Comparison of ENCODE assay signal across 13 cellular contexts in genomic region chr19:39936020-39936419, GRCh38. TPM values are rescaled to one million over a fixed set of nuclear protein-coding genes. Genes with fewer than 3 reads are reported as not detected.
A peak's percentile ranks its signal among the peaks of the same experiment; 100 is the strongest.
DNase-seq lines count a peak whose midpoint lies in the region; ATAC-seq and TF ChIP-seq lines count a peak whose summit lies in the region.
"Had no signal": no experiment of that assay in that cellular context is flagged by ENCODE, and none has a peak within 500 bp of the region (broad histone marks: within the 10 kb centered on the region; RNA-seq: fewer than 3 reads in every experiment).

No MANE protein-coding gene starts in this region.

- ATAC-seq in T-cell (replicated peaks in 1 of 4) (no peak), GM18867 (IDR thresholded peaks at IDR 0.05; ENCODE audit: unreplicated experiment) (no peak)

- peaks cover 67% of the 10 kb centered on the region for H3K4me1 Mint-ChIP-seq in activated naive CD4-positive, alpha-beta T cell treated with anti-CD3 and anti-CD28 coated beads for 36 hours (ENCODE audit: low read depth)
- H3K4me1 Mint-ChIP-seq in T-cell (peaks cover 65 to 72% (median 72%) of the 10 kb centered on the region in 3 donors), immature natural killer cell (peaks cover 58 to 59% of the 10 kb centered on the region in 2 donors)

- no peak overlapping the region for H3K4me3 Mint-ChIP-seq in activated naive CD4-positive, alpha-beta T cell treated with anti-CD3 and anti-CD28 coated beads for 36 hours
- H3K4me3 Mint-ChIP-seq in T-cell = peak overlapping the region in 1 of 3 donors; percentile 49
- peak overlapping the region in 1 of 5 donors; percentile 33 for H3K4me3 Mint-ChIP-seq in immature natural killer cell

- CTCF ChIA-PET in activated naive CD4-positive, alpha-beta T cell treated with anti-CD3 and anti-CD28 coated beads for 36 hours (lab: Charles Lee) = interaction anchor here (0.6 to 2.5 kb wide), 3 partner anchors 22 to 126 kb away, joined by 3 to 16 read pairs (median 5); partner anchors contain the start of gene PSMC4
- CTCF ChIA-PET in T-cell (lab: Charles Lee) = interaction anchor here in 1 of 2 donors (2.9 kb wide), 1 partner anchor 34 kb away, joined by 19 read pairs; the partner anchor contains the start of gene PSMC4

- H3K4me1 ChIP-seq in stomach = peaks cover 3 to 38% (median 22%) of the 10 kb centered on the region in 4 donors

- H3K36me3 Mint-ChIP-seq in activated naive CD4-positive, alpha-beta T cell treated with anti-CD3 and anti-CD28 coated beads for 36 hours (ENCODE audit: low read depth) = peaks cover 4% of the 10 kb centered on the region
- H3K36me3 Mint-ChIP-seq in T-cell (peaks cover 3% of the 10 kb centered on the region), immature natural killer cell (peaks cover 7 to 21% (median 10%) of the 10 kb centered on the region in 3 donors)

- DNase-seq in activated naive CD4-positive, alpha-beta T cell treated with anti-CD3 and anti-CD28 coated beads for 36 hours = no peak
- DNase-seq in activated naive CD4-positive, alpha-beta T cell (lab: John Stamatoyannopoulos, UW) = no peak
- DNase-seq in T-cell (no peak), immature natural killer cell (no peak), stomach (peak; percentile 34), NOMO-1 (lab: John Stamatoyannopoulos, UW; ENCODE audit: unreplicated experiment in 2 of 2) (no peak), NCI-H69 (lab: John Stamatoyannopoulos, UW) (no peak)
- DNase-seq: AML-193, EL, NCI-H1417 treated with DMSO at 0.1 percent for 48 hours, NCI-H526 treated with DMSO at 0.1 percent for 48 hours had no signal

- TF ChIP-seq EP300 in stomach (IDR thresholded peaks at IDR 0.05) = no peak

- no peak overlapping the region for H3K4me3 ChIP-seq in stomach

- no peak for TF ChIP-seq POLR2A in stomach (IDR thresholded peaks at IDR 0.05)

- TF ChIP-seq CTCF in stomach (IDR thresholded peaks at IDR 0.05) = no peak

- peaks cover 11% of the 10 kb centered on the region for H3K9me3 Mint-ChIP-seq in activated naive CD4-positive, alpha-beta T cell treated with anti-CD3 and anti-CD28 coated beads for 36 hours
- H3K9me3 Mint-ChIP-seq in T-cell = peaks cover 4 to 12% (median 9%) of the 10 kb centered on the region in 3 donors
- H3K9me3 Mint-ChIP-seq in immature natural killer cell = peaks cover 6 to 16% (median 12%) of the 10 kb centered on the region in 6 donors

- no peaks in the 10 kb centered on the region for H3K27me3 Mint-ChIP-seq in activated naive CD4-positive, alpha-beta T cell treated with anti-CD3 and anti-CD28 coated beads for 36 hours (ENCODE audit: low read depth)
- H3K27me3 Mint-ChIP-seq in T-cell (no peaks in the 10 kb centered on the region), immature natural killer cell (ENCODE audit: low read depth in 3 of 3) (peaks cover 0 to 2% (median 0%) of the 10 kb centered on the region in 3 donors)

- 20 to 45% (median 37%) methylated on average over 3 of the region's 3 CpGs for WGBS in stomach, 5 donors

- H3K27me3 ChIP-seq in stomach = peaks cover 0 to 31% (median 0%) of the 10 kb centered on the region in 3 donors

- no peaks in the 10 kb centered on the region for H3K36me3 ChIP-seq in stomach

- peak overlapping the region; percentile 48 for H3K27ac Mint-ChIP-seq in activated naive CD4-positive, alpha-beta T cell treated with anti-CD3 and anti-CD28 coated beads for 36 hours
- H3K27ac Mint-ChIP-seq in T-cell (peak overlapping the region; percentile 70 to 90), immature natural killer cell (peak overlapping the region; percentile 17 to 90 (median 58))

- peaks cover 0 to 5% (median 2%) of the 10 kb centered on the region in 4 donors for H3K9me3 ChIP-seq in stomach

- H3K27ac ChIP-seq in stomach = peak overlapping the region; percentile 47 to 79 (median 69)

- intact Hi-C loops in activated naive CD4-positive, alpha-beta T cell treated with anti-CD3 and anti-CD28 coated beads for 36 hours (cut with micrococcal nuclease) = loop anchor here (2.0 kb wide), 1 partner anchor 17 kb away; no protein-coding TSS in a partner anchor
- intact Hi-C loops in stomach (cut with DNase I; ENCODE audit: low total_unique reads) = no loop called here

- POLR2A ChIA-PET in T-cell (lab: Charles Lee) = no interaction called here

RNA-seq across cellular contexts. Expression of gene FCGBP, which starts 1.6 kb away (rescaled TPM):
- total RNA-seq in activated naive CD4-positive, alpha-beta T cell treated with anti-CD3 and anti-CD28 coated beads for 36 hours = 1 to 10 TPM; 3.1 to 3.8 TPM
- total RNA-seq in T-cell (10 to 100 TPM; 12.6 to 88.0 (median 43.3) TPM), stomach (1,000 to 10,000 TPM in 1 of 5 donors, 100 to 1,000 TPM in 3, 10 to 100 TPM in 1; 90.2 to 7,510 (median 472) TPM)
- polyA plus RNA-seq in immature natural killer cell (under 1 TPM in 2 of 3 donors, not detected in 1; 0.36 to 0.92 TPM), stomach (10 to 100 TPM in 1 of 3 donors, 1 to 10 TPM in 2; 6.5 to 11.9 (median 8.4) TPM)
- total RNA-seq: endothelial cell of umbilical vein had no signal

RNA-seq across cellular contexts. Expression of gene PSMC4, which starts 34.9 kb away (rescaled TPM):
- total RNA-seq in activated naive CD4-positive, alpha-beta T cell treated with anti-CD3 and anti-CD28 coated beads for 36 hours = 10 to 100 TPM; 79.7 to 82.1 TPM
- total RNA-seq in T-cell (10 to 100 TPM; 58.5 to 80.0 (median 59.6) TPM), stomach (10 to 100 TPM in 4 of 5 donors, 1 to 10 TPM in 1; 3.8 to 79.7 (median 69.4) TPM)
- polyA plus RNA-seq in immature natural killer cell (100 to 1,000 TPM; 113 to 133 (median 127) TPM), stomach (10 to 100 TPM; 58.0 to 75.6 (median 62.3) TPM)
